9 cellular contexts compared by ENCODE assay signal in genomic region chr6:116450769-116451740, GRCh38. TPM values are rescaled to one million over a fixed set of nuclear protein-coding genes. Genes with fewer than 3 reads are reported as not detected.
DNase-seq lines count a peak whose midpoint lies in the region; ATAC-seq, FAIRE-seq and TF ChIP-seq lines count a peak whose summit lies in the region.
"Had no signal": no experiment of that assay in that cellular context is flagged by ENCODE, and none has a peak within 500 bp of the region (broad histone marks: within the 10 kb centered on the region; RNA-seq: fewer than 3 reads in every experiment).

No MANE protein-coding gene starts in this region.

- no peaks in the 10 kb centered on the region for H4K20me1 ChIP-seq in K562 (replicated peaks; ENCODE audit: control insufficient read depth, insufficient read depth, low read length)

- in situ Hi-C loops in K562 (cut with MboI): no loop called here

- no peak overlapping the region for H3K4me3 Mint-ChIP-seq in activated T-cell treated with anti-CD3 and anti-CD28 coated beads, Interleukin-2, amount 50 U/mL, for 72 hours
- H3K4me3 Mint-ChIP-seq: activated naive CD8-positive, alpha-beta T cell had no signal

- H3K4me1 ChIP-seq in K562 (replicated peaks in 1 of 2; ENCODE audit: control insufficient read depth in 2 of 2, insufficient read depth in 2 of 2, low read length in 2 of 2): peaks cover 0 to 7% of the 10 kb centered on the region in 2 experiments; a peak in 2 of 5 replicates

- POLR2A ChIA-PET in GM10248 (lab: Yijun Ruan, JAX): no interaction called here
- POLR2A ChIA-PET in K562 (lab: Yijun Ruan, JAX): interaction anchor here (0.6 to 1.3 kb wide), 3 partner anchors 11 to 180 kb away, joined by 3 to 4 read pairs (median 4); no protein-coding TSS in a partner anchor

- peak; percentile 50 for DNase-seq in GM10248 (ENCODE audit: extremely low spot score)
- peak in 1 of 4 experiments; percentile 17 for DNase-seq in K562 (ENCODE audit: extremely low read depth in 1 of 4, low spot score in 3 of 4)
- no peak for DNase-seq in cerebellar cortex (ENCODE audit: low spot score)
- no peak for DNase-seq in frontal cortex (ENCODE audit: low spot score in 2 of 2)
- no peak for DNase-seq in H54 (ENCODE audit: insufficient read length, low spot score)
- DNase-seq in activated T-cell treated with anti-CD3 and anti-CD28 coated beads, Interleukin-2, amount 50 U/mL, for 72 hours: no peak

- H3K9ac ChIP-seq in K562 (ENCODE audit: insufficient read depth in 1 of 2, low read depth in 2 of 2, low read length in 2 of 2): no peak overlapping the region

- FAIRE-seq in K562 (lab: Jason Lieb, UNC) (no peak), frontal cortex (lab: Jason Lieb, UNC) (no peak), H54 (lab: Jason Lieb, UNC) (no peak)

- no peaks in the 10 kb centered on the region for H3K9me3 ChIP-seq in K562 (replicated peaks; ENCODE audit: control insufficient read depth, insufficient read depth, low read depth, low read length)

- no peaks in the 10 kb centered on the region for H3K9me1 ChIP-seq in K562 (ENCODE audit: control insufficient read depth, insufficient read depth, low read length)

- no peak overlapping the region for H3K27ac ChIP-seq in K562 (ENCODE audit: extremely low read depth, low read depth, low read length)

- no TSS peak for BruUV-seq in K562 (replicated peaks; lab: Mats Ljungman, UMichigan)

- intact Hi-C loops in K562 (cut with micrococcal nuclease): no loop called here

- H3K27me3 Mint-ChIP-seq in activated T-cell treated with anti-CD3 and anti-CD28 coated beads, Interleukin-2, amount 50 U/mL, for 72 hours (ENCODE audit: low read depth): peaks cover 36% of the 10 kb centered on the region

- H3K36me3 ChIP-seq in K562 (ENCODE audit: control insufficient read depth, insufficient read depth, low read length): no peaks in the 10 kb centered on the region

- H3K79me2 ChIP-seq in K562 (ENCODE audit: control insufficient read depth, insufficient read depth, low read length): no peaks in the 10 kb centered on the region

- whole genome bisulfite sequencing in K562 (ENCODE audit: insufficient coverage, low coverage, missing lambda C conversion rate): 7% methylated on average over 9 of the region's 9 CpGs

- H3K4me3 ChIP-seq in K562: no peak overlapping the region

- TF ChIP-seq RAD21 in K562 (CRISPR knock-in tag; conservative IDR thresholded peaks at IDR 0.05 in 1 of 2, IDR thresholded peaks at IDR 0.05 in 1 of 2): no peak

- peak overlapping the region; percentile 75 for H2AFZ ChIP-seq in K562 (ENCODE audit: low read depth, low read length)

- peaks cover 24% of the 10 kb centered on the region for H3K4me1 Mint-ChIP-seq in activated T-cell treated with anti-CD3 and anti-CD28 coated beads, Interleukin-2, amount 50 U/mL, for 72 hours (ENCODE audit: low read depth)

- no peak overlapping the region for H3K27ac Mint-ChIP-seq in activated T-cell treated with anti-CD3 and anti-CD28 coated beads, Interleukin-2, amount 50 U/mL, for 72 hours
- H3K27ac Mint-ChIP-seq: activated naive CD8-positive, alpha-beta T cell had no signal

- no peaks in the 10 kb centered on the region for H3K27me3 ChIP-seq in K562 (ENCODE audit: control insufficient read depth in 2 of 2, insufficient read depth in 2 of 2, low read length in 2 of 2)

- no peak for TF ChIP-seq EP300 in K562 (IDR thresholded peaks at IDR 0.05; ENCODE audit: low read length)

- no peak for TF ChIP-seq CTCF in GM10248 (IDR thresholded peaks at IDR 0.05; ENCODE audit: control extremely low read depth, extremely low read depth, low read depth, missing control alignments)
- TF ChIP-seq CTCF in K562 (IDR thresholded peaks at IDR 0.05 in 2 of 3, conservative IDR thresholded peaks at IDR 0.05 in 1 of 3; ENCODE audit: insufficient read depth in 2 of 3, low read depth in 1 of 3, low read length in 3 of 3): no peak

- CTCF ChIA-PET in GM10248 (lab: Yijun Ruan, JAX): interaction anchor here (0.8 to 2.3 kb wide), 11 partner anchors 10 to 183 kb away, joined by 3 to 9 read pairs (median 5); partner anchors contain the start of gene CALHM6
- CTCF ChIA-PET in K562 (lab: Yijun Ruan, JAX; ENCODE audit: low intra/inter-chr PET ratio): no interaction called here

- peak overlapping the region; percentile 7; the same call in 1 of the 2 replicates for H3K4me2 ChIP-seq in K562 (ENCODE audit: insufficient read depth, low read length)

- ATAC-seq in GM21381 (IDR thresholded peaks at IDR 0.05; ENCODE audit: unreplicated experiment) (peak; percentile 88), HG03521 (IDR thresholded peaks at IDR 0.05; ENCODE audit: unreplicated experiment) (peak; percentile 90), K562 (peak; percentile 77)
- ATAC-seq in activated T-cell treated with anti-CD3 and anti-CD28 coated beads, Interleukin-2, amount 50 U/mL, for 72 hours (replicated peaks in 1 of 2): no peak

- no peaks in the 10 kb centered on the region for H3K9me3 Mint-ChIP-seq in activated T-cell treated with anti-CD3 and anti-CD28 coated beads, Interleukin-2, amount 50 U/mL, for 72 hours

- no peak for TF ChIP-seq POLR2A in K562 (conservative IDR thresholded peaks at IDR 0.05)
- TF ChIP-seq POLR2A in H54 (IDR thresholded peaks at IDR 0.05; ENCODE audit: low read depth, low read length): no peak

- no peaks in the 10 kb centered on the region for H3K36me3 Mint-ChIP-seq in activated T-cell treated with anti-CD3 and anti-CD28 coated beads, Interleukin-2, amount 50 U/mL, for 72 hours (ENCODE audit: insufficient read depth in 2 of 2)
- H3K36me3 Mint-ChIP-seq: activated naive CD8-positive, alpha-beta T cell had no signal

TF ChIP-seq in K562, 482 proteins besides CTCF, POLR2A, EP300 and RAD21 (continues in another document):
- TF ChIP-seq CBFA2T3 (IDR thresholded peaks at IDR 0.05) (peak; percentile 21; the same call in 1 of the 2 replicates), ELF1 (tag; IDR thresholded peaks at IDR 0.05) (peak; percentile 36; the same call in 1 of the 2 replicates), L3MBTL2 (IDR thresholded peaks at IDR 0.05) (0 out of 2 replicates have a peak, but pooled peaks have one; percentile 28), MBD1 (CRISPR knock-in tag; IDR thresholded peaks at IDR 0.05) (no peak), SAP30 (IDR thresholded peaks at IDR 0.05; ENCODE audit: borderline replicate concordance, insufficient read depth, low read depth, low read length, poor library complexity, severe bottlenecking) (no peak), E2F3 (CRISPR knock-in tag; IDR thresholded peaks at IDR 0.05) (no peak), SPI1 (IDR thresholded peaks at IDR 0.05; ENCODE audit: borderline replicate concordance, low read depth, low read length) (0 out of 2 replicates have a peak, but pooled peaks have one; percentile 15), CBFA2T2 (conservative IDR thresholded peaks at IDR 0.05) (no peak), NEUROD1 (IDR thresholded peaks at IDR 0.05; ENCODE audit: borderline replicate concordance, low read depth, low read length, partially characterized antibody) (no peak), BRD9 (IDR thresholded peaks at IDR 0.05; ENCODE audit: low read depth, partially characterized antibody) (no peak), MTF1 (CRISPR knock-in tag; IDR thresholded peaks at IDR 0.05; ENCODE audit: borderline replicate concordance) (no peak), ZNF24 (IDR thresholded peaks at IDR 0.05) (0 out of 2 replicates have a peak, but pooled peaks have one; percentile 36), ZNF655 (CRISPR knock-in tag; IDR thresholded peaks at IDR 0.05) (no peak), ZNF140 (CRISPR knock-in tag; IDR thresholded peaks at IDR 0.05) (no peak)

RNA-seq across cellular contexts. Expression of gene CALHM6, which starts 10.1 kb away (rescaled TPM):
- total RNA-seq in K562 (2011; cell fraction: chromatin; rRNA removed; ENCODE audit: low replicate concordance): not detected in 2 replicates
- not detected in 2 replicates for total RNA-seq in K562 (2011; cell fraction: nucleolus; rRNA removed)
- total RNA-seq in K562 (2011; cell fraction: nucleoplasm; rRNA removed): not detected in 2 replicates
- total RNA-seq in K562 (2014; rRNA removed) (not detected in 2 replicates), K562 (2014; rRNA removed; fragmentation: Illumina TruSeq; extraction: Trizol) (not detected in 2 replicates), K562 (2015; rRNA removed; fragmentation: Illumina TruSeq; extraction: Trizol) (not detected in 2 replicates), K562 (2021) (not detected in 2 replicates), frontal cortex (4.5 TPM)
- polyA plus RNA-seq in K562 (2011; rRNA removed) (0.24 TPM in 1 of 2 replicates, not detected in the other), K562 (2014; fragmentation: Illumina TruSeq; extraction: Trizol) (not detected in 2 replicates), K562 (2014; fragmentation: Nextera tagmentation; extraction: Ambion mirVana) (not detected), K562 (2014; rRNA removed) (not detected in 2 replicates)
- polyA plus RNA-seq in K562 (2011; cell fraction: cytosol; rRNA removed): not detected in 2 replicates
- not detected in 2 replicates for polyA plus RNA-seq in K562 (2011; cell fraction: nucleus; rRNA removed)
- polyA plus RNA-seq in K562 (2012): not detected in 2 replicates
- not detected in 2 replicates for polyA minus RNA-seq in K562 (2011; rRNA and poly(A)+ RNA removed)
- not detected in 2 replicates for polyA minus RNA-seq in K562 (2011; cell fraction: cytosol; rRNA and poly(A)+ RNA removed)
- not detected in 2 replicates for polyA minus RNA-seq in K562 (2011; cell fraction: nucleus; rRNA and poly(A)+ RNA removed)
- 1 to 10 TPM; 5.3 to 6.0 TPM for total RNA-seq in activated T-cell treated with anti-CD3 and anti-CD28 coated beads, Interleukin-2, amount 50 U/mL, for 72 hours

Comparison
In these comparisons a context has a peak if more than half of its experiments do, and no peak if none do; other contexts are left out.
1. ATAC-seq: peak in GM21381 (single experiment), HG03521 (single experiment) and K562 (single experiment); none in activated T-cell treated with anti-CD3 and anti-CD28 coated beads, Interleukin-2, amount 50 U/mL, for 72 hours (0 of 2).